21 cellular contexts compared by ENCODE assay signal in genomic region chr1:21759818-21760217, GRCh38. TPM values are rescaled to one million over a fixed set of nuclear protein-coding genes. Genes with fewer than 3 reads are reported as not detected.
DNase-seq lines count a peak whose midpoint lies in the region; TF ChIP-seq lines count a peak whose summit lies in the region.
"Had no signal": no experiment of that assay in that cellular context is flagged by ENCODE, and none has a peak within 500 bp of the region (broad histone marks: within the 10 kb centered on the region; RNA-seq: fewer than 3 reads in every experiment).

No MANE protein-coding gene starts in this region.

- no peak for DNase-seq in activated CD4-positive, alpha-beta T cell treated with anti-CD3 and anti-CD28 coated beads, Interleukin-2, amount 10 ng/mL, durations not matched to agents 24 days and 14 days
- no peak for DNase-seq in activated CD4-positive, alpha-beta T cell treated with anti-CD3 and anti-CD28 coated beads, Interleukin-2, amount 10 ng/mL, durations not matched to agents 7 days and 5 days
- DNase-seq in SK-MEL-5 (ENCODE audit: low read depth, low spot score), result peak; percentile 14
- no peak for DNase-seq in nephron progenitor cell
- no peak for DNase-seq in epidermal melanocyte (ENCODE audit: insufficient read length, low spot score)
- DNase-seq in DMS114 treated with DMSO at 0.1 percent for 48 hours (lab: John Stamatoyannopoulos, UW; ENCODE audit: unreplicated experiment), result no peak
- no peak for DNase-seq in NCI-H146 (lab: John Stamatoyannopoulos, UW)
- DNase-seq: 8988T, DMS 273 treated with DMSO at 0.1 percent for 48 hours, EL, H7, IMR-90, NCI-H1105 treated with DMSO at 0.1 percent for 48 hours, NCI-H187, NCI-H226, NCI-H524 treated with DMSO at 0.1 percent for 48 hours, SK-N-SH had no signal

- CTCF ChIA-PET in activated CD4-positive, alpha-beta T cell treated with anti-CD3 and anti-CD28 coated beads, Interleukin-2, amount 10 ng/mL, durations not matched to agents 7 days and 5 days (lab: Charles Lee), result interaction anchor here (0.8 to 1.0 kb wide), 2 partner anchors 30 to 101 kb away, joined by 3 read pairs; no protein-coding TSS in a partner anchor

- POLR2A ChIA-PET in activated CD4-positive, alpha-beta T cell treated with anti-CD3 and anti-CD28 coated beads, Interleukin-2, amount 10 ng/mL, durations not matched to agents 7 days and 5 days (lab: Charles Lee), result no interaction called here

- H3K27me3 ChIP-seq in BLaER1 treated with 17β-estradiol and CSF1 and Interleukin-3, amounts not matched to agents 10 nM and 100 nM, result no peaks in the 10 kb centered on the region

- in situ Hi-C loops in SK-MEL-5 (cut with HindIII; ENCODE audit: low pct_unique_long_range_greater_than_20kb, low sequenced_read_pairs), result no loop called here

- peaks cover 0 to 79% (median 6%) of the 10 kb centered on the region in 11 experiments; a peak in 12 of 22 replicates for H4K20me1 ChIP-seq in BLaER1 treated with 17β-estradiol and CSF1 and Interleukin-3, amounts not matched to agents 10 nM and 100 nM

- no peak for TF ChIP-seq CTCF in nephron progenitor cell (IDR thresholded peaks at IDR 0.05)

- no peak overlapping the region for H3K4me3 ChIP-seq in BLaER1 treated with 17β-estradiol and CSF1 and Interleukin-3, amounts not matched to agents 10 nM and 100 nM

- H3K4me1 Mint-ChIP-seq in activated CD4-positive, alpha-beta T cell treated with anti-CD3 and anti-CD28 coated beads, Interleukin-2, amount 10 ng/mL, durations not matched to agents 24 days and 14 days, result peaks cover 23% of the 10 kb centered on the region
- H3K4me1 Mint-ChIP-seq in activated CD4-positive, alpha-beta T cell treated with anti-CD3 and anti-CD28 coated beads, Interleukin-2, amount 10 ng/mL, durations not matched to agents 7 days and 5 days, result peaks cover 16% of the 10 kb centered on the region
- peaks cover 15% of the 10 kb centered on the region for H3K4me1 Mint-ChIP-seq in nephron progenitor cell

- H3K27ac Mint-ChIP-seq in activated CD4-positive, alpha-beta T cell treated with anti-CD3 and anti-CD28 coated beads, Interleukin-2, amount 10 ng/mL, durations not matched to agents 24 days and 14 days, result peak overlapping the region; percentile 10
- no peak overlapping the region for H3K27ac Mint-ChIP-seq in activated CD4-positive, alpha-beta T cell treated with anti-CD3 and anti-CD28 coated beads, Interleukin-2, amount 10 ng/mL, durations not matched to agents 7 days and 5 days
- peak overlapping the region; percentile 37 for H3K27ac Mint-ChIP-seq in nephron progenitor cell

- H3K27ac ChIP-seq in BLaER1 treated with 17β-estradiol and CSF1 and Interleukin-3, amounts not matched to agents 10 nM and 100 nM, result peak overlapping the region in 9 of 11 experiments; percentile 3 to 91 (median 82); a peak in 11 of 22 replicates

- H3K4me1 ChIP-seq in BLaER1 treated with 17β-estradiol and CSF1 and Interleukin-3, amounts not matched to agents 10 nM and 100 nM, result peaks cover 53 to 73% (median 67%) of the 10 kb centered on the region in 10 experiments

- no peaks in the 10 kb centered on the region for H3K27me3 Mint-ChIP-seq in activated CD4-positive, alpha-beta T cell treated with anti-CD3 and anti-CD28 coated beads, Interleukin-2, amount 10 ng/mL, durations not matched to agents 24 days and 14 days
- H3K27me3 Mint-ChIP-seq in activated CD4-positive, alpha-beta T cell treated with anti-CD3 and anti-CD28 coated beads, Interleukin-2, amount 10 ng/mL, durations not matched to agents 7 days and 5 days, result no peaks in the 10 kb centered on the region
- no peaks in the 10 kb centered on the region for H3K27me3 Mint-ChIP-seq in nephron progenitor cell (ENCODE audit: low read depth, poor library complexity)

- H3K9me3 ChIP-seq in BLaER1 treated with 17β-estradiol and CSF1 and Interleukin-3, amounts not matched to agents 10 nM and 100 nM (replicated peaks in 1 of 11), result peaks cover 0 to 8% (median 0%) of the 10 kb centered on the region in 11 experiments; a peak in 1 of 22 replicates
- H3K9me3 ChIP-seq: SK-N-SH had no signal

- peak overlapping the region in 6 of 11 experiments; percentile 0 to 93 (median 21); a peak in 7 of 22 replicates for H3K4me2 ChIP-seq in BLaER1 treated with 17β-estradiol and CSF1 and Interleukin-3, amounts not matched to agents 10 nM and 100 nM
- H3K4me2 ChIP-seq: SK-N-SH had no signal

- H3K4me3 Mint-ChIP-seq in activated CD4-positive, alpha-beta T cell treated with anti-CD3 and anti-CD28 coated beads, Interleukin-2, amount 10 ng/mL, durations not matched to agents 24 days and 14 days, result no peak overlapping the region
- H3K4me3 Mint-ChIP-seq in activated CD4-positive, alpha-beta T cell treated with anti-CD3 and anti-CD28 coated beads, Interleukin-2, amount 10 ng/mL, durations not matched to agents 7 days and 5 days, result no peak overlapping the region
- no peak overlapping the region for H3K4me3 Mint-ChIP-seq in nephron progenitor cell

- intact Hi-C loops in activated CD4-positive, alpha-beta T cell treated with anti-CD3 and anti-CD28 coated beads, Interleukin-2, amount 10 ng/mL, durations not matched to agents 24 days and 14 days (cut with micrococcal nuclease), result no loop called here

- H3K36me3 Mint-ChIP-seq in activated CD4-positive, alpha-beta T cell treated with anti-CD3 and anti-CD28 coated beads, Interleukin-2, amount 10 ng/mL, durations not matched to agents 24 days and 14 days (ENCODE audit: low read depth), result peaks cover 12% of the 10 kb centered on the region
- H3K36me3 Mint-ChIP-seq in activated CD4-positive, alpha-beta T cell treated with anti-CD3 and anti-CD28 coated beads, Interleukin-2, amount 10 ng/mL, durations not matched to agents 7 days and 5 days (ENCODE audit: low read depth), result peaks cover 8% of the 10 kb centered on the region
- H3K36me3 Mint-ChIP-seq in nephron progenitor cell (ENCODE audit: low read depth), result peaks cover 13% of the 10 kb centered on the region

- no peak overlapping the region for H3K9ac ChIP-seq in BLaER1 treated with 17β-estradiol and CSF1 and Interleukin-3, amounts not matched to agents 10 nM and 100 nM
- H3K9ac ChIP-seq: SK-N-SH had no signal

- H3K36me3 ChIP-seq in BLaER1 treated with 17β-estradiol and CSF1 and Interleukin-3, amounts not matched to agents 10 nM and 100 nM, result peaks cover 21 to 37% (median 29%) of the 10 kb centered on the region in 11 experiments

- no peaks in the 10 kb centered on the region for H3K9me3 Mint-ChIP-seq in activated CD4-positive, alpha-beta T cell treated with anti-CD3 and anti-CD28 coated beads, Interleukin-2, amount 10 ng/mL, durations not matched to agents 24 days and 14 days
- no peaks in the 10 kb centered on the region for H3K9me3 Mint-ChIP-seq in activated CD4-positive, alpha-beta T cell treated with anti-CD3 and anti-CD28 coated beads, Interleukin-2, amount 10 ng/mL, durations not matched to agents 7 days and 5 days
- no peaks in the 10 kb centered on the region for H3K9me3 Mint-ChIP-seq in nephron progenitor cell

RNA-seq across cellular contexts. Expression of gene USP48, which starts 23.1 kb away (rescaled TPM):
- 92.0 and 92.7 TPM in 2 replicates for total RNA-seq in activated CD4-positive, alpha-beta T cell treated with anti-CD3 and anti-CD28 coated beads, Interleukin-2, amount 10 ng/mL, durations not matched to agents 24 days and 14 days
- 10 to 100 TPM; 70.9 to 80.6 TPM for total RNA-seq in activated CD4-positive, alpha-beta T cell treated with anti-CD3 and anti-CD28 coated beads, Interleukin-2, amount 10 ng/mL, durations not matched to agents 7 days and 5 days
- 57.3 and 58.3 TPM in 2 replicates for total RNA-seq in SK-MEL-5 (2014; rRNA removed; shearing (Covaris generic))
- 42.8 and 53.2 TPM in 2 replicates for polyA plus RNA-seq in SK-MEL-5 (2015; cell fraction: cytosol; rRNA removed)
- polyA plus RNA-seq in SK-MEL-5 (2015; cell fraction: nucleus; rRNA removed), result 201 and 283 TPM in 2 replicates

RNA-seq across cellular contexts. Expression of gene LDLRAD2, which starts 52.2 kb away (rescaled TPM):
- total RNA-seq in activated CD4-positive, alpha-beta T cell treated with anti-CD3 and anti-CD28 coated beads, Interleukin-2, amount 10 ng/mL, durations not matched to agents 24 days and 14 days, result 0.05 TPM in 1 of 2 replicates, not detected in the other
- total RNA-seq in activated CD4-positive, alpha-beta T cell treated with anti-CD3 and anti-CD28 coated beads, Interleukin-2, amount 10 ng/mL, durations not matched to agents 7 days and 5 days, result not detected
- not detected in 2 replicates for total RNA-seq in SK-MEL-5 (2014; rRNA removed; shearing (Covaris generic))
- not detected in 2 replicates for polyA plus RNA-seq in SK-MEL-5 (2015; cell fraction: cytosol; rRNA removed)
- not detected in 2 replicates for polyA plus RNA-seq in SK-MEL-5 (2015; cell fraction: nucleus; rRNA removed)
- total RNA-seq: HT1080, IMR-90, LHCN-M2 had no signal
- polyA plus RNA-seq: BJ had no signal
